Comparison of ENCODE assay signal across 9 cellular contexts in the genomic region with DNA sequence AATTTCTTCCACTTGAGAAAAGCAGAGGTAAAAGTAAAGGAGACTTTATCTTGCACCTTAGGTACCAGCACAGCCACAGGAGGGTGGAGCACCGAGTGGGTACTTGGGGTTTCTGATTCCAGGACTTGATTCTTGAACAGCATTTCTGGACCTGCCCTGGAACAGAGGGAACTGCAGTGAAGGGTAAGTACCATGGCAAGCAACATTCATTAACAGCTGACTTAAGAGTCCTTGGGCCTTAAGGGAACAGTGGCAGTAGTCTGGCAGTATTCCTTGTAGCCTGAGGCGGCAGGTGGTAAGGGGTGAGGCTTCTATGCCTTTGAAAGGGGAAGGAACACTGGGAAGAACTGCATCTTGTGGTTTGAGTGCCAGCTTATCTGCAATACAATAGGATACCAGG.
"Had no signal": no experiment of that assay in that cellular context is flagged by ENCODE, and none has a peak within 500 bp of the region (broad histone marks: within the 10 kb centered on the region; RNA-seq: fewer than 3 reads in every experiment).

No MANE protein-coding gene starts in this region.

- H3K9me3 ChIP-seq: HAP-1 had no signal

- DNase-seq: GM23248, GOT3, H7, H9, HCEC 1CT, HFFc6 had no signal

- H3K4me1 ChIP-seq: HAP-1 had no signal

- H3K36me3 ChIP-seq: HAP-1 had no signal

- H3K4me3 ChIP-seq: GM23248, GM23338, HAP-1 had no signal

- ATAC-seq: GM23338, HCT116 had no signal

- H3K27ac ChIP-seq: GM23248 had no signal
